In the genomic region with DNA sequence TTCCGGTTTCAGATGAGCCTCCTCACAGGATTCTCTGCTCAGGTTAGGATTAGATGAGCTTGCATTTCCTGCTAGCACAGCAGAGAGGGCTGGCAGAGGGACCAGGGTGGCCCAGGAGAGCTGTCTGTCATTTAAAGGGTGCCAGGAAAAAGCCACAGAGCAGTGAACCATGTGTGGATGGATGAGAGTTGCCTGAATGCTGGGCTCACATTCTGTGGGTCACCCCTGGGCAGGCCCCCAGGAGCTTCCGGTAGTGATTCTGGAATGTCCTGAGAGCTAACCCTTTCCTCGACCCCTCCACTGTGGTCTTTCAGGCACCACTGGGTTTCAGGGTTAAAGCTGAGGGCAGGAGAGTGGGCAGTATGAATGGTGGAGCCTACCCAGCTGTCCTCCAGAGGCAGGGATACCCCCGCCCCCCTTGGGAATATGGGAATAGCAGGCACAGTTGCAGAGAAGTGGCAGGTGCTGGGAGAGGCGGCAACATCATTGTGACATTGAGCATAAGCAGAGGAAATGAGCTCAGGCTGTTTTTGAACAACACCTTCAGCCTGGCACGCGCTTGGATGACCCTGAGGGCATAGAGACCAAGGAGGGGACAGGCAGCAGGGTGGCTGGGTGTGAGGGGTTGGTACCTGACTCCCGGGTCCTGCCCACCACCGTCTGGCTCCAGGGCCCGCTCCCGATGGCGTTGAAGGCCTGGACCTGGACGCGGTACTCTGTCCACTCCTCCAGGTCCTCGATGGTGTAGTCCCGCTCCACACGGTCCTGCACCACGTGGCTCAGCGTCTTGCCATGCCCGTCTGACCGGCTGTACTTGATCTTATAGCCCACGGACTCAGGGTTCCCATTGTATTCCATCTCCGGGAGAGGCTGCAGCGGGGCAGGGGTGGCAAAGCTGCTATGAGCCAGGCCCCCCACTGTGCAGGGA, we compare ENCODE assay signal across 17 cellular contexts.
DNase-seq lines count a peak whose midpoint lies in the region; ATAC-seq and TF ChIP-seq lines count a peak whose summit lies in the region.
"Had no signal": no experiment of that assay in that cellular context is flagged by ENCODE, and none has a peak within 500 bp of the region (broad histone marks: within the 10 kb centered on the region; RNA-seq: fewer than 3 reads in every experiment).

No MANE protein-coding gene starts in this region.

- H4K20me1 ChIP-seq in H9 (ENCODE audit: control insufficient read depth, insufficient read depth, insufficient read length) = no peaks in the 10 kb centered on the region

- no peaks in the 10 kb centered on the region for H3K23me2 ChIP-seq in H9 (ENCODE audit: insufficient read length, low read depth, low read length, poor library complexity, severe bottlenecking)

- H2AK5ac ChIP-seq in H9 (ENCODE audit: insufficient read length, low read length) = no peak overlapping the region

- no peak overlapping the region for H3K9ac ChIP-seq in H9 (ENCODE audit: extremely low read depth, insufficient read length, low read length)

- no peaks in the 10 kb centered on the region; the same call in 1 of the 2 replicates for H3K27me3 Mint-ChIP-seq in H9 (ENCODE audit: low read depth)
- H3K27me3 Mint-ChIP-seq in chondrocyte (ENCODE audit: low read depth) = no peaks in the 10 kb centered on the region
- H3K27me3 Mint-ChIP-seq: activated naive CD8-positive, alpha-beta T cell treated with anti-CD3 and anti-CD28 coated beads, Interleukin-2, amount 10 ng/mL, durations not matched to agents 7 days and 5 days; activated T-cell treated with anti-CD3 and anti-CD28 coated beads, Interleukin-2, amount 50 U/mL, for 24 hours; B cell had no signal

- H3K9me3 ChIP-seq in H9 (ENCODE audit: control insufficient read depth, low read depth, low read length) = no peaks in the 10 kb centered on the region
- H3K9me3 ChIP-seq: neutrophil, right lobe of liver had no signal

- TF ChIP-seq CTCF in H9 (conservative IDR thresholded peaks at IDR 0.05) (no peak), chondrocyte (IDR thresholded peaks at IDR 0.05) (no peak)

- no peak overlapping the region for H2AFZ ChIP-seq in H9 (ENCODE audit: low read length)

- no peak overlapping the region for H4K5ac ChIP-seq in H9 (ENCODE audit: insufficient read length, low read depth, low read length)

- H3K27me3 ChIP-seq in H9 (ENCODE audit: insufficient read depth, low read length) = no peaks in the 10 kb centered on the region
- H3K27me3 ChIP-seq: neutrophil, right lobe of liver had no signal

- no peaks in the 10 kb centered on the region for H3K79me1 ChIP-seq in H9 (ENCODE audit: insufficient read depth, low read depth, low read length, poor library complexity, severe bottlenecking)

- H2BK5ac ChIP-seq in H9 (ENCODE audit: insufficient read length, low read length) = no peak overlapping the region

- intact Hi-C loops in posterior vena cava (cut with DNase I) = loop anchor here in 1 of 2 donors (5.0 kb wide), 1 partner anchor 1362 kb away; no protein-coding TSS in a partner anchor

- H4K8ac ChIP-seq in H9 (replicated peaks; ENCODE audit: insufficient read length, low read depth, low read length) = no peak overlapping the region

- DNase-seq in H9 (peak; percentile 37), NCI-H2107 treated with DMSO at 0.1 percent for 48 hours (lab: John Stamatoyannopoulos, UW; ENCODE audit: unreplicated experiment) (peak; percentile 86), chondrocyte (ENCODE audit: low spot score) (peak; percentile 82), posterior vena cava (ENCODE audit: low spot score) (peak; percentile 76)
- DNase-seq: activated CD4-positive, alpha-beta T cell treated with anti-CD3 and anti-CD28 coated beads, Interleukin-2, amount 50 U/mL, for 48 hours; activated naive CD8-positive, alpha-beta T cell treated with anti-CD3 and anti-CD28 coated beads, Interleukin-2, amount 10 ng/mL, durations not matched to agents 7 days and 5 days; activated T-cell treated with anti-CD3 and anti-CD28 coated beads, Interleukin-2, amount 50 U/mL, for 24 hours; kidney; stimulated activated CD4-positive, alpha-beta T cell treated with anti-CD3 and anti-CD28 coated beads, Interleukin-2, amount 100 ng/mL, for 24 hours; substantia nigra had no signal

- no peaks in the 10 kb centered on the region for H3K79me2 ChIP-seq in H9 (ENCODE audit: insufficient read depth, low read length)

- no peak overlapping the region for H3K23ac ChIP-seq in H9 (ENCODE audit: insufficient read length, low read depth, low read length)

- no peak overlapping the region for H3K4me2 ChIP-seq in H9 (ENCODE audit: insufficient read depth, insufficient read length, low read length)

- no peak overlapping the region for H2BK120ac ChIP-seq in H9 (ENCODE audit: low read depth, low read length, poor library complexity, severe bottlenecking)

- H4K91ac ChIP-seq in H9 (ENCODE audit: insufficient read length, low read depth, low read length) = no peak overlapping the region

- H3K4ac ChIP-seq in H9 (ENCODE audit: low read depth, low read length) = no peak overlapping the region

- no peak overlapping the region for H3K56ac ChIP-seq in H9 (ENCODE audit: insufficient read length, low read depth, low read length)

- no peaks in the 10 kb centered on the region for H3K4me1 ChIP-seq in H9 (ENCODE audit: insufficient read depth, low read length)
- H3K4me1 ChIP-seq: right lobe of liver had no signal

- WGBS in H9 (ENCODE audit: extremely low coverage, insufficient read length, low lambda C conversion rate) = no CpG with 5 or more reads among the region's 24 CpGs

- H2BK12ac ChIP-seq in H9 (ENCODE audit: insufficient read length, low read depth, low read length) = no peak overlapping the region

- H3K9me3 Mint-ChIP-seq in H9 = no peaks in the 10 kb centered on the region
- no peaks in the 10 kb centered on the region for H3K9me3 Mint-ChIP-seq in chondrocyte (ENCODE audit: low read depth)
- H3K9me3 Mint-ChIP-seq: activated naive CD8-positive, alpha-beta T cell treated with anti-CD3 and anti-CD28 coated beads, Interleukin-2, amount 10 ng/mL, durations not matched to agents 7 days and 5 days; activated T-cell treated with anti-CD3 and anti-CD28 coated beads, Interleukin-2, amount 50 U/mL, for 24 hours had no signal

- H3K14ac ChIP-seq in H9 (ENCODE audit: insufficient read depth, low read length) = no peak overlapping the region

- no peak overlapping the region for H2BK20ac ChIP-seq in H9 (ENCODE audit: low read depth, low read length, poor library complexity, severe bottlenecking)

- no peak overlapping the region for H3K18ac ChIP-seq in H9 (ENCODE audit: insufficient read length, low read depth, low read length)

- H3K36me3 Mint-ChIP-seq in H9 (ENCODE audit: insufficient read depth in 1 of 3, low read depth in 3 of 3) (peaks cover 0 to 31% (median 0%) of the 10 kb centered on the region in 3 experiments; a peak in 2 of 7 replicates), chondrocyte (ENCODE audit: low read depth) (peaks cover 10% of the 10 kb centered on the region)
- H3K36me3 Mint-ChIP-seq: activated naive CD8-positive, alpha-beta T cell treated with anti-CD3 and anti-CD28 coated beads, Interleukin-2, amount 10 ng/mL, durations not matched to agents 7 days and 5 days had no signal

- no peak overlapping the region for H3T11ph ChIP-seq in H9 (ENCODE audit: low read length)

- no peak overlapping the region for H2BK15ac ChIP-seq in H9 (ENCODE audit: low read depth, low read length)

- no peak overlapping the region; a peak in 3 of 7 replicates for H3K27ac Mint-ChIP-seq in H9
- H3K27ac Mint-ChIP-seq in chondrocyte (ENCODE audit: unreplicated experiment) = no peak overlapping the region
- H3K27ac Mint-ChIP-seq: activated naive CD8-positive, alpha-beta T cell treated with anti-CD3 and anti-CD28 coated beads, Interleukin-2, amount 10 ng/mL, durations not matched to agents 7 days and 5 days; activated T-cell treated with anti-CD3 and anti-CD28 coated beads, Interleukin-2, amount 50 U/mL, for 24 hours; B cell had no signal

- ATAC-seq in HG03175 (IDR thresholded peaks at IDR 0.05; ENCODE audit: unreplicated experiment) (no peak), GM19455 (IDR thresholded peaks at IDR 0.05; ENCODE audit: unreplicated experiment) (no peak), HG02588 (IDR thresholded peaks at IDR 0.05; ENCODE audit: unreplicated experiment) (no peak)
- ATAC-seq: Panc1 had no signal

- no peak overlapping the region; a peak in 1 of 5 replicates for H3K4me3 Mint-ChIP-seq in H9
- H3K4me3 Mint-ChIP-seq in chondrocyte (ENCODE audit: unreplicated experiment) = no peak overlapping the region
- H3K4me3 Mint-ChIP-seq: activated naive CD8-positive, alpha-beta T cell treated with anti-CD3 and anti-CD28 coated beads, Interleukin-2, amount 10 ng/mL, durations not matched to agents 7 days and 5 days; activated T-cell treated with anti-CD3 and anti-CD28 coated beads, Interleukin-2, amount 50 U/mL, for 24 hours; B cell had no signal

- H3K27ac ChIP-seq in H9 (ENCODE audit: insufficient read length, low read depth, low read length) = no peak overlapping the region
- H3K27ac ChIP-seq: neutrophil, right lobe of liver had no signal

- H3K4me1 Mint-ChIP-seq in H9 (peaks cover 0 to 4% of the 10 kb centered on the region in 2 experiments; a peak in 1 of 4 replicates), chondrocyte (ENCODE audit: low read depth) (peaks cover 15% of the 10 kb centered on the region)
- H3K4me1 Mint-ChIP-seq: activated naive CD8-positive, alpha-beta T cell treated with anti-CD3 and anti-CD28 coated beads, Interleukin-2, amount 10 ng/mL, durations not matched to agents 7 days and 5 days; B cell had no signal
